In genomic region chr5:180802325-180803180, GRCh38 we compare ENCODE assay signal across 8 cellular contexts. TPM values are rescaled to one million over a fixed set of nuclear protein-coding genes. Genes with fewer than 3 reads are reported as not detected.
A peak's percentile ranks its signal among the peaks of the same experiment; 100 is the strongest.
DNase-seq lines count a peak whose midpoint lies in the region; ATAC-seq and TF ChIP-seq lines count a peak whose summit lies in the region.

MGAT1 (minus strand) TSS chr5:180802806; CDS start chr5:180792971, 9,835 bp downstream.

- 0 to 2% (median 1%) methylated on average over 46 to 87 of the region's 87 CpGs for WGBS in psoas muscle, 3 donors
- WGBS in urinary bladder = under 1% methylated on average over 87 of the region's 87 CpGs

- DNase-seq in DMS 273 treated with DMSO at 0.1 percent for 48 hours (lab: John Stamatoyannopoulos, UW) = peak; percentile 37
- DNase-seq in T-cell = peak; percentile 18 to 80 (median 59)
- DNase-seq in amniotic epithelial cell (ENCODE audit: low read depth) = peak; percentile 79
- peak; percentile 92 for DNase-seq in left cardiac atrium
- DNase-seq in psoas muscle = peak; percentile 92 to 95

- no peak for TF ChIP-seq RAD21 in Ishikawa (IDR thresholded peaks at IDR 0.05; ENCODE audit: low read depth)

- H3K4me1 ChIP-seq in psoas muscle (peaks cover 89% of the 10 kb centered on the region), urinary bladder (ENCODE audit: insufficient read depth) (peaks cover 4% of the 10 kb centered on the region)

- TF ChIP-seq CTCF in psoas muscle (IDR thresholded peaks at IDR 0.05) = no peak

- no peak for TF ChIP-seq EP300 in Ishikawa (IDR thresholded peaks at IDR 0.05; ENCODE audit: borderline replicate concordance)

- POLR2A ChIA-PET in T-cell (lab: Charles Lee) = interaction anchor here (0.6 to 1.0 kb wide), 3 partner anchors 28 to 59 kb away, joined by 3 to 12 read pairs (median 6); partner anchors contain the start of gene ZFP62 (in 1 of the 2)

- no peaks in the 10 kb centered on the region for H3K27me3 ChIP-seq in psoas muscle (ENCODE audit: insufficient read depth in 3 of 3, low read length in 2 of 3)

- CTCF ChIA-PET in T-cell (lab: Charles Lee) = interaction anchor here in 1 of 2 donors (1.1 to 2.5 kb wide), 3 partner anchors 14 to 58 kb away, joined by 3 to 15 read pairs (median 6); no protein-coding TSS in a partner anchor

- H3K4me3 Mint-ChIP-seq in T-cell = peak within 1 kb of the TSS; percentile 83 to 95 (median 94)

- H3K9me3 Mint-ChIP-seq in T-cell = no peaks in the 10 kb centered on the region

- peaks cover 81 to 83% (median 83%) of the 10 kb centered on the region in 3 donors for H3K4me1 Mint-ChIP-seq in T-cell

- H3K27ac ChIP-seq in psoas muscle (peak within 1 kb of the TSS; percentile 99), urinary bladder (ENCODE audit: low read depth) (peak within 1 kb of the TSS; percentile 98)

- no peaks in the 10 kb centered on the region for H3K9me3 ChIP-seq in psoas muscle

- no peaks in the 10 kb centered on the region for H3K27me3 Mint-ChIP-seq in T-cell

- intact Hi-C loops in left cardiac atrium (cut with DNase I) = no loop called here
- intact Hi-C loops in psoas muscle (cut with DNase I) = loop anchor here (5.0 to 10.0 kb wide), 2 partner anchors 60 to 382 kb away; partner anchors contain the start of gene ZFP62 (in 1 of the 2)

- ATAC-seq in GM21526 (IDR thresholded peaks at IDR 0.05; ENCODE audit: low FRiP score, unreplicated experiment) (peak; percentile 29), T-cell (replicated peaks in 1 of 4) (peak; percentile 62 to 71 (median 66)), left cardiac atrium (peak; percentile 94 to 95), psoas muscle (peak; percentile 88 to 90 (median 90))

- H3K36me3 ChIP-seq in psoas muscle (ENCODE audit: insufficient read depth in 1 of 2, low read depth in 1 of 2) = peaks cover 3 to 8% of the 10 kb centered on the region in 2 donors
- H3K36me3 ChIP-seq in urinary bladder (ENCODE audit: insufficient read depth) = no peaks in the 10 kb centered on the region

- H3K4me3 ChIP-seq in psoas muscle (peak within 1 kb of the TSS; percentile 100), urinary bladder (ENCODE audit: low read depth, low read length) (peak within 1 kb of the TSS; percentile 74)

- H3K36me3 Mint-ChIP-seq in T-cell = peaks cover 13% of the 10 kb centered on the region

- peak within 1 kb of the TSS; percentile 99 to 100 for H3K27ac Mint-ChIP-seq in T-cell

TF ChIP-seq in Ishikawa, 13 proteins besides CTCF, POLR2A, EP300 and RAD21:
- peak; percentile 89 for TF ChIP-seq CEBPB (IDR thresholded peaks at IDR 0.05)
- peak; percentile 71; the same call in 1 of the 2 replicates for TF ChIP-seq TAF1 (IDR thresholded peaks at IDR 0.05; ENCODE audit: low read depth)
- no peak for TF ChIP-seq EGR1 (IDR thresholded peaks at IDR 0.05)
- TF ChIP-seq TEAD4 (IDR thresholded peaks at IDR 0.05) = peak; percentile 22; the same call in 1 of the 2 replicates
- TF ChIP-seq TCF12 (IDR thresholded peaks at IDR 0.05; ENCODE audit: low read depth) = peak; percentile 47
- TF ChIP-seq, protein P1, sequence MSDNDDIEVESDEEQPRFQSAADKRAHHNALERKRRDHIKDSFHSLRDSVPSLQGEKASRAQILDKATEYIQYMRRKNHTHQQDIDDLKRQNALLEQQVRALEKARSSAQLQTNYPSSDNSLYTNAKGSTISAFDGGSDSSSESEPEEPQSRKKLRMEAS (IDR thresholded peaks at IDR 0.05) = 0 out of 2 replicates have a peak, but pooled peaks have one; percentile 45

RNA-seq across cellular contexts. Expression of gene MGAT1, which starts in this region (rescaled TPM):
- total RNA-seq in T-cell (100 to 1,000 TPM in 3 of 5 donors, 10 to 100 TPM in 2; 83.1 to 198 (median 145) TPM), left cardiac atrium (100 to 1,000 TPM in 1 of 2 donors, 10 to 100 TPM in 1; 95.8 to 133 TPM), psoas muscle (10 to 100 TPM; 53.6 to 92.3 (median 70.0) TPM), urinary bladder (50.6 TPM)
- polyA plus RNA-seq in psoas muscle (100 to 1,000 TPM in 1 of 3 donors, 10 to 100 TPM in 2; 68.1 to 134 (median 77.8) TPM), urinary bladder (179 TPM)

Comparison
In these comparisons a context has a peak if more than half of its experiments do, and no peak if none do; other contexts are left out.
1. Peak in every context shown above with its lines: DNase-seq, ATAC-seq, H3K4me3 ChIP-seq and H3K27ac ChIP-seq.
2. DNase-seq: peak in every context shown above with its lines; median percentile 94 in psoas muscle; 92 in left cardiac atrium; 79 in amniotic epithelial cell; 59 in T-cell; 37 in DMS 273 treated with DMSO at 0.1 percent for 48 hours.
3. ATAC-seq: peak in every context shown above with its lines; median percentile 94 in left cardiac atrium; 90 in psoas muscle; 66 in T-cell; 29 in GM21526.
4. intact Hi-C loops: an anchor here in psoas muscle (5.0 to 10.0 kb wide); none called in left cardiac atrium.